ENCODE assay signal across 1 cellular context in the genomic region with DNA sequence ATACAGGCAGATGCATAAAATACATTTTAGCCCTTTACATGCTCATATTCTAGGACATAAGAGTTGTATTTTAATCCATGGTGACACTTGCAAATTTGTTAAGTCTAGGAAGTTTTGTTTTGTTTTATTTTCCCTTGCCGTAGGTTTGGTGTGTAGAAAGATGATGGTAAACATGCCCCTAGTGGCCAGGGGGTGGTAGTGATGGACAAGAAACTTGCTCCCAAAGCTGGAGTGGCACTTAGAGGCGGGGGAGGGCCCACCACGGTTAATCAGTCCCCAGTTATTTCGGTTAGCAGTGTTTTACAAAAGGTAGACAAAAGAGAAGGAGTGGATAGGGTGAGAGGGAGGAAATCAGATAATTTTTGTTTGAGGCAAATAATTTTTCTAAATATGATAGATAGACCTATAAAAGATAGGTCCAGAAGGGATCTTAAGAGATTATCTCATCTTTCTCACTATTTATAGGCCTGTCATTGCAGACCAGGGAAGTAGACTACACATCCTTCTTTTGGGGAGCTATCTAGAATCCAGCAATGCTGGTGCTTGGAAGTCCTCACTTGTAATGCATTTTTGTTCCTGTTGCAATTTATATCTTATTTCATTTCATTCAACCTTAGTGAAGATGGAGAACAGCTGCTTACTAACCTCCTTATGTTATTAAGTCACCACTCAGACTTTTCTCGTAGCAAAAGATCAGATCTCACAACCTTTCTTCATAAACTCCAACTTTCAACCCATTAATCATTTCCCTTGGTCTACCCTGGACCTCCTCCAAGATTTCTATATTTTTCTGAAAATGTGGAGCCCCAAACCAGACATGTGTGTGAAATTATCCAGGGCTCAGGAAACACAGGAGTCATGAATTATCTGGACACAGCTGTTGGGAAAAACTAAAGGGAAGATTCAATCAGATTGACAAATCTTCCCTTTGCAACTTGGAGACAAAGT.
TF ChIP-seq lines count a peak whose summit lies in the region.

No MANE protein-coding gene starts in this region.

TF ChIP-seq in A549, 52 proteins besides CTCF, POLR2A, EP300 and RAD21 (continued from another document):
- TF ChIP-seq, protein P1, sequence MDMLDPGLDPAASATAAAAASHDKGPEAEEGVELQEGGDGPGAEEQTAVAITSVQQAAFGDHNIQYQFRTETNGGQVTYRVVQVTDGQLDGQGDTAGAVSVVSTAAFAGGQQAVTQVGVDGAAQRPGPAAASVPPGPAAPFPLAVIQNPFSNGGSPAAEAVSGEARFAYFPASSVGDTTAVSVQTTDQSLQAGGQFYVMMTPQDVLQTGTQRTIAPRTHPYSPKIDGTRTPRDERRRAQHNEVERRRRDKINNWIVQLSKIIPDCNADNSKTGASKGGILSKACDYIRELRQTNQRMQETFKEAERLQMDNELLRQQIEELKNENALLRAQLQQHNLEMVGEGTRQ (IDR thresholded peaks at IDR 0.05) = no peak
- TF ChIP-seq EHMT2 (IDR thresholded peaks at IDR 0.05; ENCODE audit: low read depth) (no peak), FOSB (CRISPR knock-in tag; IDR thresholded peaks at IDR 0.05) (no peak), CBX8 (IDR thresholded peaks at IDR 0.05) (no peak), HEYL (CRISPR knock-in tag; IDR thresholded peaks at IDR 0.05) (no peak), ESRRA (IDR thresholded peaks at IDR 0.05; ENCODE audit: borderline replicate concordance, low read length) (no peak), CEBPB (IDR thresholded peaks at IDR 0.05) (no peak), PHF8 (IDR thresholded peaks at IDR 0.05; ENCODE audit: borderline replicate concordance, low read depth) (no peak)
- TF ChIP-seq, protein P2, sequence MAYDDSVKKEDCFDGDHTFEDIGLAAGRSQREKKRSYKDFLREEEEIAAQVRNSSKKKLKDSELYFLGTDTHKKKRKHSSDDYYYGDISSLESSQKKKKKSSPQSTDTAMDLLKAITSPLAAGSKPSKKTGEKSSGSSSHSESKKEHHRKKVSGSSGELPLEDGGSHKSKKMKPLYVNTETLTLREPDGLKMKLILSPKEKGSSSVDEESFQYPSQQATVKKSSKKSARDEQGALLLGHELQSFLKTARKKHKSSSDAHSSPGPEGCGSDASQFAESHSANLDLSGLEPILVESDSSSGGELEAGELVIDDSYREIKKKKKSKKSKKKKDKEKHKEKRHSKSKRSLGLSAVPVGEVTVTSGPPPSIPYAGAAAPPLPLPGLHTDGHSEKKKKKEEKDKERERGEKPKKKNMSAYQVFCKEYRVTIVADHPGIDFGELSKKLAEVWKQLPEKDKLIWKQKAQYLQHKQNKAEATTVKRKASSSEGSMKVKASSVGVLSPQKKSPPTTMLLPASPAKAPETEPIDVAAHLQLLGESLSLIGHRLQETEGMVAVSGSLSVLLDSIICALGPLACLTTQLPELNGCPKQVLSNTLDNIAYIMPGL (CRISPR knock-in tag; IDR thresholded peaks at IDR 0.05; ENCODE audit: borderline replicate concordance) = no peak
- TF ChIP-seq, protein P3, sequence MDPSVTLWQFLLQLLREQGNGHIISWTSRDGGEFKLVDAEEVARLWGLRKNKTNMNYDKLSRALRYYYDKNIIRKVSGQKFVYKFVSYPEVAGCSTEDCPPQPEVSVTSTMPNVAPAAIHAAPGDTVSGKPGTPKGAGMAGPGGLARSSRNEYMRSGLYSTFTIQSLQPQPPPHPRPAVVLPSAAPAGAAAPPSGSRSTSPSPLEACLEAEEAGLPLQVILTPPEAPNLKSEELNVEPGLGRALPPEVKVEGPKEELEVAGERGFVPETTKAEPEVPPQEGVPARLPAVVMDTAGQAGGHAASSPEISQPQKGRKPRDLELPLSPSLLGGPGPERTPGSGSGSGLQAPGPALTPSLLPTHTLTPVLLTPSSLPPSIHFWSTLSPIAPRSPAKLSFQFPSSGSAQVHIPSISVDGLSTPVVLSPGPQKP (IDR thresholded peaks at IDR 0.05; ENCODE audit: low read depth, low read length) = no peak
